1 cellular context compared by ENCODE assay signal in genomic region chr1:211695135-211695816, GRCh38.
TF ChIP-seq lines count a peak whose summit lies in the region.

No MANE protein-coding gene starts in this region.

TF ChIP-seq in GM12878, 131 proteins besides CTCF, POLR2A, EP300 and RAD21 (continued from another document and continues in another):
- TF ChIP-seq BCL3 (IDR thresholded peaks at IDR 0.05; ENCODE audit: borderline replicate concordance, insufficient read depth, low read depth, low read length, poor library complexity, severe bottlenecking) (peak; percentile 38), RBBP5 (conservative IDR thresholded peaks at IDR 0.05) (no peak), CHD4 (IDR thresholded peaks at IDR 0.05) (no peak), CREM (IDR thresholded peaks at IDR 0.05; ENCODE audit: low read depth) (no peak; the same call in 1 of the 2 replicates), ESRRA (IDR thresholded peaks at IDR 0.05; ENCODE audit: low read length) (peak; percentile 25; the same call in 1 of the 2 replicates), ETV6 (conservative IDR thresholded peaks at IDR 0.05 in 1 of 2, IDR thresholded peaks at IDR 0.05 in 1 of 2; ENCODE audit: borderline replicate concordance in 1 of 2, low read depth in 1 of 2) (peak in 1 of 2 experiments; percentile 83; a peak in 2 of 4 replicates), CBX3 (IDR thresholded peaks at IDR 0.05; ENCODE audit: borderline replicate concordance, low read depth) (no peak), TARDBP (IDR thresholded peaks at IDR 0.05; ENCODE audit: borderline replicate concordance) (no peak), CBFB (IDR thresholded peaks at IDR 0.05; ENCODE audit: low read depth) (peak; percentile 95), SIX5 (IDR thresholded peaks at IDR 0.05; ENCODE audit: low read depth, low read length, severe bottlenecking) (no peak), SREBF1 (IDR thresholded peaks at IDR 0.05; ENCODE audit: low read length) (no peak), RUNX3 (IDR thresholded peaks at IDR 0.05; ENCODE audit: low read length) (peak; percentile 99), RCOR1 (conservative IDR thresholded peaks at IDR 0.05; ENCODE audit: low read depth, low read length) (0 out of 2 replicates have a peak, but pooled peaks have one; percentile 62), RELA (IDR thresholded peaks at IDR 0.05; ENCODE audit: borderline replicate concordance, partially characterized antibody) (no peak), ATF2 (IDR thresholded peaks at IDR 0.05; ENCODE audit: low read length) (peak; percentile 83), USF2 (IDR thresholded peaks at IDR 0.05; ENCODE audit: borderline replicate concordance, low read depth, low read length) (no peak; the same call in 1 of the 2 replicates), MLLT1 (IDR thresholded peaks at IDR 0.05) (peak; percentile 83), CEBPZ (IDR thresholded peaks at IDR 0.05; ENCODE audit: low read depth, low read length) (no peak), EZH2 (IDR thresholded peaks at IDR 0.05; ENCODE audit: borderline replicate concordance, control insufficient read depth, low read depth, low read length) (peak; percentile 73; the same call in 1 of the 2 replicates), MEF2B (IDR thresholded peaks at IDR 0.05; ENCODE audit: partially characterized antibody, poor library complexity, severe bottlenecking) (peak; percentile 73), ATF7 (IDR thresholded peaks at IDR 0.05; ENCODE audit: low read depth) (peak; percentile 92), GABPA (IDR thresholded peaks at IDR 0.05; ENCODE audit: low read depth) (0 out of 2 replicates have a peak, but pooled peaks have one; percentile 15), NRF1 (conservative IDR thresholded peaks at IDR 0.05; ENCODE audit: low read depth, low read length) (no peak), BHLHE40 (IDR thresholded peaks at IDR 0.05; ENCODE audit: borderline replicate concordance in 1 of 2, low read depth in 2 of 2, low read length in 1 of 2) (peak; percentile 92 to 94), SREBF2 (IDR thresholded peaks at IDR 0.05; ENCODE audit: low read length) (no peak), CBX5 (IDR thresholded peaks at IDR 0.05; ENCODE audit: low read depth) (0 out of 2 replicates have a peak, but pooled peaks have one; percentile 65), GATAD2B (conservative IDR thresholded peaks at IDR 0.05; ENCODE audit: low read depth) (peak; percentile 70; the same call in 1 of the 2 replicates), DPF2 (IDR thresholded peaks at IDR 0.05) (peak; percentile 90), PAX5 (IDR thresholded peaks at IDR 0.05; ENCODE audit: borderline replicate concordance, low read depth, low read length) (peak; percentile 84; the same call in 1 of the 2 replicates), IRF4 (IDR thresholded peaks at IDR 0.05; ENCODE audit: low read depth, low read length) (peak; percentile 55; the same call in 1 of the 2 replicates), PRDM15 (CRISPR knock-in tag; IDR thresholded peaks at IDR 0.05) (no peak), TCF12 (IDR thresholded peaks at IDR 0.05; ENCODE audit: low read depth, low read length) (peak; percentile 83; the same call in 1 of the 2 replicates), RELB (IDR thresholded peaks at IDR 0.05; ENCODE audit: low read depth) (peak; percentile 82), NFIC (IDR thresholded peaks at IDR 0.05; ENCODE audit: low read depth, low read length) (peak; percentile 86), ZBTB33 (IDR thresholded peaks at IDR 0.05) (no peak), TAF1 (IDR thresholded peaks at IDR 0.05; ENCODE audit: borderline replicate concordance, low read depth, low read length) (0 out of 2 replicates have a peak, but pooled peaks have one; percentile 19), ZNF687 (IDR thresholded peaks at IDR 0.05) (peak; percentile 32; the same call in 1 of the 2 replicates)
